In genomic region chr17:79021929-79022328, GRCh38 we compare ENCODE assay signal across 1 cellular context.
TF ChIP-seq lines count a peak whose summit lies in the region.

No MANE protein-coding gene starts in this region.

TF ChIP-seq in K562, 482 proteins besides CTCF, POLR2A, EP300 and RAD21:
- TF ChIP-seq ZNF121 (CRISPR knock-in tag; conservative IDR thresholded peaks at IDR 0.05), result peak; percentile 59; the same call in 1 of the 2 replicates
